27 cellular contexts compared by ENCODE assay signal in genomic region chr4:113462286-113462685, GRCh38.
"Had no signal": no experiment of that assay in that cellular context is flagged by ENCODE, and none has a peak within 500 bp of the region (broad histone marks: within the 10 kb centered on the region; RNA-seq: fewer than 3 reads in every experiment).

No MANE protein-coding gene starts in this region.

- DNase-seq: heart right ventricle; kidney glomerular epithelial cell; left cardiac atrium; lower lobe of right lung; mammary epithelial cell; mesendoderm; naive thymus-derived CD4-positive, alpha-beta T cell; ovary; retina; right cardiac atrium; small intestine; spleen; stimulated activated CD4-positive, alpha-beta T cell treated with anti-CD3 and anti-CD28 coated beads, Interleukin-4, amount 100 ng/mL, for 24 hours; stimulated activated naive CD4-positive, alpha-beta T cell treated with Interleukin-2 at 50 U/mL for 16 hours; stimulated activated naive CD8-positive, alpha-beta T cell treated with anti-CD3 and anti-CD28 coated beads, Interleukin-15, amount 100 ng/mL, for 72 hours; substantia nigra; uterus had no signal

- H3K4me3 ChIP-seq: heart right ventricle, hepatocyte, lower lobe of right lung, ovary, prostate gland, spleen, tibial nerve, uterus had no signal

- ATAC-seq: heart right ventricle; left cardiac atrium; left lobe of liver; lower lobe of right lung; naive thymus-derived CD4-positive, alpha-beta T cell; natural killer cell treated with Interleukin-12 subunit alpha and Interleukin-12 subunit beta and Interleukin-15 and Interleukin-18, amount 100 ng/mL, for 72 hours; right cardiac atrium; sciatic nerve; stimulated activated effector memory CD8-positive, alpha-beta T cell treated with anti-CD3 and anti-CD28 coated beads, Interleukin-12 subunit alpha, Interleukin-12 subunit beta, amount 100 ng/mL, for 72 hours; stimulated activated naive CD8-positive, alpha-beta T cell treated with anti-CD3 and anti-CD28 coated beads, Interleukin-15, amount 100 ng/mL, for 72 hours had no signal

- H3K4me1 Mint-ChIP-seq: mesothelial cell of epicardium had no signal

- H3K4me1 ChIP-seq: prostate gland, spleen had no signal

- H3K27ac Mint-ChIP-seq: mesothelial cell of epicardium; natural killer cell treated with Interleukin-12 subunit alpha and Interleukin-12 subunit beta and Interleukin-15 and Interleukin-18, amount 100 ng/mL, for 72 hours; type B pancreatic cell had no signal

- H3K9me3 ChIP-seq: heart right ventricle, lower lobe of right lung, ovary, prostate gland, spleen, tibial nerve, uterus had no signal

- H3K36me3 ChIP-seq: ovary, prostate gland, uterus had no signal

- H3K27me3 ChIP-seq: heart right ventricle, hepatocyte, ovary, spleen, tibial nerve, uterus had no signal

- H3K27ac ChIP-seq: heart right ventricle, hepatocyte, lower lobe of right lung, ovary, prostate gland, spleen, tibial nerve, uterus had no signal

- FAIRE-seq: keratinocyte, small intestine had no signal

- H3K27me3 Mint-ChIP-seq: naive thymus-derived CD4-positive, alpha-beta T cell; natural killer cell treated with Interleukin-12 subunit alpha and Interleukin-12 subunit beta and Interleukin-15 and Interleukin-18, amount 100 ng/mL, for 72 hours; stimulated activated naive CD8-positive, alpha-beta T cell treated with anti-CD3 and anti-CD28 coated beads, Interleukin-15, amount 100 ng/mL, for 72 hours; type B pancreatic cell had no signal

- H2AFZ ChIP-seq: hepatocyte had no signal

- H3K9me3 Mint-ChIP-seq: mesothelial cell of epicardium; naive thymus-derived CD4-positive, alpha-beta T cell; natural killer cell treated with Interleukin-12 subunit alpha and Interleukin-12 subunit beta and Interleukin-15 and Interleukin-18, amount 100 ng/mL, for 72 hours; stimulated activated effector memory CD8-positive, alpha-beta T cell treated with anti-CD3 and anti-CD28 coated beads, Interleukin-12 subunit alpha, Interleukin-12 subunit beta, amount 100 ng/mL, for 72 hours; stimulated activated naive CD8-positive, alpha-beta T cell treated with anti-CD3 and anti-CD28 coated beads, Interleukin-15, amount 100 ng/mL, for 72 hours; type B pancreatic cell had no signal

- H3K4me3 Mint-ChIP-seq: mesothelial cell of epicardium; naive thymus-derived CD4-positive, alpha-beta T cell; natural killer cell treated with Interleukin-12 subunit alpha and Interleukin-12 subunit beta and Interleukin-15 and Interleukin-18, amount 100 ng/mL, for 72 hours; stimulated activated effector memory CD8-positive, alpha-beta T cell treated with anti-CD3 and anti-CD28 coated beads, Interleukin-12 subunit alpha, Interleukin-12 subunit beta, amount 100 ng/mL, for 72 hours; stimulated activated naive CD8-positive, alpha-beta T cell treated with anti-CD3 and anti-CD28 coated beads, Interleukin-15, amount 100 ng/mL, for 72 hours; type B pancreatic cell had no signal

- H3K4me2 ChIP-seq: hepatocyte had no signal

- H3K79me2 ChIP-seq: hepatocyte had no signal
